Comparison of ENCODE assay signal across 1 cellular context in genomic region chr4:15451181-15451865, GRCh38.
TF ChIP-seq lines count a peak whose summit lies in the region.

No MANE protein-coding gene starts in this region.

TF ChIP-seq in endothelial cell of umbilical vein, 7 proteins besides CTCF, POLR2A, EP300 and RAD21 (continued from another document):
- TF ChIP-seq POLR2AphosphoS5 (IDR thresholded peaks at IDR 0.05; ENCODE audit: insufficient read depth, low read depth, low read length), result no peak
TF ChIP-seq in endothelial cell of umbilical vein: peak in this region for 0.
